Comparison of ENCODE assay signal across 10 cellular contexts in the genomic region with DNA sequence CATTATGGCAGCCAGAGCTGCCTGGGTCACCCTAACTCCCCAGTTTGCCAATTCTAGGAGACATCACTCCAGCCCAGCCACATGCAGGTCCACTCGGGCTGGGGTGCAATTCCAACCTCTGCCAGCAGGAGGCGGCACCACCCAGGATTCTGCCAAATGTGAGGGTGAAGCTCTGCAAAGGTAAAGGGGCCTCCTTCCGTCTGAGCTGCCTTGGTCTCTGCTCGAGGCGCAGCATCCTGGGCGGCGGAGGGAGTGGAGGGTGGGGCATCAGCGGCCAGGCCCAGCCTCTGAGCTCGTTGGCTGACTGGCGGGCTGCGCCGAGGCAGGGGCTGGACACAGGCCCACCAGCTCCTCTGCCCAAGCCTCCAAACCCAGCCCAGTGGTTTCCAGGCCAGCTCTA.
DNase-seq lines count a peak whose midpoint lies in the region; ATAC-seq, FAIRE-seq and TF ChIP-seq lines count a peak whose summit lies in the region.
"Had no signal": no experiment of that assay in that cellular context is flagged by ENCODE, and none has a peak within 500 bp of the region (broad histone marks: within the 10 kb centered on the region; RNA-seq: fewer than 3 reads in every experiment).

No MANE protein-coding gene starts in this region.

- H3K9me3 Mint-ChIP-seq in activated T-cell treated with anti-CD3 and anti-CD28 coated beads, Interleukin-2, amount 50 U/mL, for 72 hours: no peaks in the 10 kb centered on the region
- H3K9me3 Mint-ChIP-seq in activated T-cell treated with anti-CD3 and anti-CD28 coated beads, Interleukin-2, amount 50 U/mL, for 24 hours: no peaks in the 10 kb centered on the region
- H3K9me3 Mint-ChIP-seq: CD8-positive, alpha-beta memory T cell had no signal

- H3K9me3 ChIP-seq in keratinocyte (ENCODE audit: control insufficient read depth, low read depth, low read length) (no peaks in the 10 kb centered on the region), thyroid gland (no peaks in the 10 kb centered on the region)

- no peaks in the 10 kb centered on the region for H3K36me3 Mint-ChIP-seq in activated T-cell treated with anti-CD3 and anti-CD28 coated beads, Interleukin-2, amount 50 U/mL, for 72 hours (ENCODE audit: insufficient read depth in 2 of 2)
- H3K36me3 Mint-ChIP-seq in activated T-cell treated with anti-CD3 and anti-CD28 coated beads, Interleukin-2, amount 50 U/mL, for 24 hours (ENCODE audit: low read depth): no peaks in the 10 kb centered on the region

- H3K4me1 Mint-ChIP-seq in activated T-cell treated with anti-CD3 and anti-CD28 coated beads, Interleukin-2, amount 50 U/mL, for 72 hours (ENCODE audit: low read depth): no peaks in the 10 kb centered on the region
- no peaks in the 10 kb centered on the region for H3K4me1 Mint-ChIP-seq in activated T-cell treated with anti-CD3 and anti-CD28 coated beads, Interleukin-2, amount 50 U/mL, for 24 hours (ENCODE audit: low read depth)
- H3K4me1 Mint-ChIP-seq: CD8-positive, alpha-beta memory T cell had no signal

- DNase-seq in activated T-cell treated with anti-CD3 and anti-CD28 coated beads for 1 hour (ENCODE audit: low read depth) (peak; percentile 16), keratinocyte (ENCODE audit: low read depth, low spot score) (no peak), thyroid gland (no peak), OCI-M1 (lab: John Stamatoyannopoulos, UW) (no peak)
- DNase-seq in activated T-cell treated with anti-CD3 and anti-CD28 coated beads, Interleukin-2, amount 50 U/mL, for 72 hours: no peak
- DNase-seq in activated T-cell treated with anti-CD3 and anti-CD28 coated beads, Interleukin-2, amount 50 U/mL, for 24 hours: peak; percentile 53
- DNase-seq: T-helper 1 cell had no signal

- H3K27ac Mint-ChIP-seq in activated T-cell treated with anti-CD3 and anti-CD28 coated beads, Interleukin-2, amount 50 U/mL, for 72 hours: no peak overlapping the region
- no peak overlapping the region for H3K27ac Mint-ChIP-seq in activated T-cell treated with anti-CD3 and anti-CD28 coated beads, Interleukin-2, amount 50 U/mL, for 24 hours

- TF ChIP-seq POLR2A in thyroid gland (IDR thresholded peaks at IDR 0.05): no peak

- H3K9ac ChIP-seq in keratinocyte (ENCODE audit: control insufficient read depth, extremely low read depth, insufficient read depth, low read length): no peak overlapping the region

- FAIRE-seq in keratinocyte (lab: Jason Lieb, UNC): no peak

- TF ChIP-seq CTCF in keratinocyte (optimal IDR thresholded peaks at IDR 0.05 in 1 of 3, IDR thresholded peaks at IDR 0.05 in 1 of 3, conservative IDR thresholded peaks at IDR 0.05 in 1 of 3; ENCODE audit: extremely low read depth in 1 of 3, insufficient read depth in 2 of 3, low read length in 3 of 3) (peak; percentile 65 to 88 (median 75)), thyroid gland (IDR thresholded peaks at IDR 0.05) (peak in 5 of 6 experiments; percentile 17 to 49 (median 26))

- H3K36me3 ChIP-seq in keratinocyte (ENCODE audit: control insufficient read depth in 2 of 2, extremely low read depth in 1 of 2, insufficient read depth in 2 of 2, low read length in 2 of 2) (no peaks in the 10 kb centered on the region), thyroid gland (no peaks in the 10 kb centered on the region)

- H3K27ac ChIP-seq in keratinocyte (ENCODE audit: control insufficient read depth, insufficient read depth, low read length) (no peak overlapping the region), thyroid gland (no peak overlapping the region)

- no peak for ATAC-seq in activated T-cell treated with anti-CD3 and anti-CD28 coated beads, Interleukin-2, amount 50 U/mL, for 72 hours (replicated peaks in 1 of 2)
- ATAC-seq in HG02642 (IDR thresholded peaks at IDR 0.05; ENCODE audit: poor library complexity, unreplicated experiment) (no peak), HG03439 (IDR thresholded peaks at IDR 0.05; ENCODE audit: unreplicated experiment) (no peak)

- H3K27me3 ChIP-seq in keratinocyte (ENCODE audit: control insufficient read depth, extremely low read depth, insufficient read depth, low read length) (no peaks in the 10 kb centered on the region), thyroid gland (no peaks in the 10 kb centered on the region)

- H3K79me2 ChIP-seq in keratinocyte (ENCODE audit: control insufficient read depth, insufficient read depth, low read length): no peaks in the 10 kb centered on the region

- intact Hi-C loops in thyroid gland (cut with DNase I): no loop called here

- no peaks in the 10 kb centered on the region for H3K9me1 ChIP-seq in keratinocyte (ENCODE audit: control insufficient read depth, extremely low read depth, insufficient read depth, low read length)

- no peak overlapping the region for H2AFZ ChIP-seq in keratinocyte (ENCODE audit: control insufficient read depth, low read length)

- dilution Hi-C loops in keratinocyte (cut with MboI; ENCODE audit: extremely low pct_ligation_motif_present, low sequenced_read_pairs): no loop called here

- H4K20me1 ChIP-seq in keratinocyte (ENCODE audit: control insufficient read depth, extremely low read depth, insufficient read depth, low read length): no peaks in the 10 kb centered on the region

- WGBS in thyroid gland, 2 donors: 80 to 95% methylated on average over 4 to 11 of the region's 12 CpGs

- H3K4me1 ChIP-seq in keratinocyte (ENCODE audit: control insufficient read depth, extremely low read depth, insufficient read depth, low read length) (no peaks in the 10 kb centered on the region), thyroid gland (no peaks in the 10 kb centered on the region)

- no peak overlapping the region for H3K4me3 Mint-ChIP-seq in activated T-cell treated with anti-CD3 and anti-CD28 coated beads, Interleukin-2, amount 50 U/mL, for 72 hours
- no peak overlapping the region for H3K4me3 Mint-ChIP-seq in activated T-cell treated with anti-CD3 and anti-CD28 coated beads, Interleukin-2, amount 50 U/mL, for 24 hours
- H3K4me3 Mint-ChIP-seq: CD8-positive, alpha-beta memory T cell had no signal

- no peak overlapping the region for H3K4me2 ChIP-seq in keratinocyte (ENCODE audit: control insufficient read depth, extremely low read depth, insufficient read depth, low read depth, low read length)

- H3K27me3 Mint-ChIP-seq in activated T-cell treated with anti-CD3 and anti-CD28 coated beads, Interleukin-2, amount 50 U/mL, for 72 hours (ENCODE audit: low read depth): no peaks in the 10 kb centered on the region
- H3K27me3 Mint-ChIP-seq in activated T-cell treated with anti-CD3 and anti-CD28 coated beads, Interleukin-2, amount 50 U/mL, for 24 hours: no peaks in the 10 kb centered on the region
- H3K27me3 Mint-ChIP-seq: CD8-positive, alpha-beta memory T cell had no signal

- H3K4me3 ChIP-seq in keratinocyte (ENCODE audit: control insufficient read depth in 2 of 3, extremely low read depth in 1 of 3, insufficient read depth in 2 of 3, low read depth in 1 of 3, low read length in 3 of 3) (no peak overlapping the region), thyroid gland (replicated peaks in 1 of 3) (no peak overlapping the region)

Comparison
In these comparisons a context has a peak if more than half of its experiments do, and no peak if none do; other contexts are left out.
1. DNase-seq: peak in activated T-cell treated with anti-CD3 and anti-CD28 coated beads for 1 hour (single experiment) and activated T-cell treated with anti-CD3 and anti-CD28 coated beads, Interleukin-2, amount 50 U/mL, for 24 hours (single experiment); none in activated T-cell treated with anti-CD3 and anti-CD28 coated beads, Interleukin-2, amount 50 U/mL, for 72 hours (0 of 2), keratinocyte (single experiment), thyroid gland (0 of 2) and OCI-M1 (single experiment).